Comparison of ENCODE assay signal across 8 cellular contexts in genomic region chr19:45584332-45585157, GRCh38. TPM values are rescaled to one million over a fixed set of nuclear protein-coding genes. Genes with fewer than 3 reads are reported as not detected.
DNase-seq lines count a peak whose midpoint lies in the region; ATAC-seq and TF ChIP-seq lines count a peak whose summit lies in the region.

Gene OPA3 (minus strand): TSS chr19:45584802. CDS start chr19:45584764, 38 bp downstream.

- peaks cover 5 to 11% of the 10 kb centered on the region in 2 donors for H3K4me1 ChIP-seq in thyroid gland

- H3K4me1 Mint-ChIP-seq in activated naive CD8-positive, alpha-beta T cell treated with anti-CD3 and anti-CD28 coated beads, Interleukin-2, amount 10 ng/mL, durations not matched to agents 7 days and 5 days, result peaks cover 8% of the 10 kb centered on the region
- peaks cover 28% of the 10 kb centered on the region for H3K4me1 Mint-ChIP-seq in osteocyte (ENCODE audit: unreplicated experiment)

- H3K9ac ChIP-seq in SU-DHL-6 (ENCODE audit: low read length), result peak within 1 kb of the TSS; percentile 93

- H3K27me3 Mint-ChIP-seq in activated naive CD8-positive, alpha-beta T cell treated with anti-CD3 and anti-CD28 coated beads, Interleukin-2, amount 10 ng/mL, durations not matched to agents 7 days and 5 days, result peaks cover 8% of the 10 kb centered on the region
- no peaks in the 10 kb centered on the region for H3K27me3 Mint-ChIP-seq in osteocyte (ENCODE audit: unreplicated experiment)

- H3K79me2 ChIP-seq in SU-DHL-6 (ENCODE audit: insufficient read depth, low read length), result peaks cover 23% of the 10 kb centered on the region

- ATAC-seq in HG02678 (IDR thresholded peaks at IDR 0.05; ENCODE audit: unreplicated experiment), result peak; percentile 85
- ATAC-seq in activated naive CD8-positive, alpha-beta T cell treated with anti-CD3 and anti-CD28 coated beads, Interleukin-2, amount 10 ng/mL, durations not matched to agents 7 days and 5 days (ENCODE audit: low read depth), result peak; percentile 93

- H3K4me3 Mint-ChIP-seq in activated naive CD8-positive, alpha-beta T cell treated with anti-CD3 and anti-CD28 coated beads, Interleukin-2, amount 10 ng/mL, durations not matched to agents 7 days and 5 days, result peak within 1 kb of the TSS; percentile 93
- H3K4me3 Mint-ChIP-seq in osteocyte (ENCODE audit: unreplicated experiment), result peak within 1 kb of the TSS; percentile 91

- TF ChIP-seq CTCF in SU-DHL-6 (IDR thresholded peaks at IDR 0.05; ENCODE audit: insufficient read depth, low read length, poor library complexity, severe bottlenecking), result no peak
- peak; percentile 37 for TF ChIP-seq CTCF in osteocyte (IDR thresholded peaks at IDR 0.05)
- TF ChIP-seq CTCF in thyroid gland (IDR thresholded peaks at IDR 0.05), result peak in 1 of 6 experiments; percentile 19

- H4K20me1 ChIP-seq in SU-DHL-6 (ENCODE audit: low read depth, low read length), result no peaks in the 10 kb centered on the region

- H3K9me2 ChIP-seq in SU-DHL-6 (replicated peaks; ENCODE audit: insufficient read depth, low read length), result no peaks in the 10 kb centered on the region

- no peaks in the 10 kb centered on the region for H3F3A ChIP-seq in SU-DHL-6 (ENCODE audit: insufficient read depth)

- H3K27me3 ChIP-seq in SU-DHL-6 (ENCODE audit: low read length) (no peaks in the 10 kb centered on the region), thyroid gland (no peaks in the 10 kb centered on the region)

- peak within 1 kb of the TSS; percentile 94 for H3K27ac Mint-ChIP-seq in activated naive CD8-positive, alpha-beta T cell treated with anti-CD3 and anti-CD28 coated beads, Interleukin-2, amount 10 ng/mL, durations not matched to agents 7 days and 5 days
- peak within 1 kb of the TSS; percentile 99 for H3K27ac Mint-ChIP-seq in osteocyte (ENCODE audit: unreplicated experiment)

- H3K9me3 ChIP-seq in SU-DHL-6 (ENCODE audit: insufficient read depth, low read length) (no peaks in the 10 kb centered on the region), thyroid gland (no peaks in the 10 kb centered on the region)

- H3K36me3 Mint-ChIP-seq in activated naive CD8-positive, alpha-beta T cell treated with anti-CD3 and anti-CD28 coated beads, Interleukin-2, amount 10 ng/mL, durations not matched to agents 7 days and 5 days, result peaks cover 10% of the 10 kb centered on the region
- peaks cover 2% of the 10 kb centered on the region for H3K36me3 Mint-ChIP-seq in osteocyte (ENCODE audit: unreplicated experiment)

- peak within 1 kb of the TSS; percentile 78 for H3K4me2 ChIP-seq in SU-DHL-6 (ENCODE audit: low read depth, low read length, poor library complexity, severe bottlenecking)

- peak within 1 kb of the TSS; percentile 83 for H3K27ac ChIP-seq in SU-DHL-6 (ENCODE audit: low read depth, low read length)
- peak within 1 kb of the TSS; percentile 85 to 97 (median 94) for H3K27ac ChIP-seq in thyroid gland

- POLR2A ChIA-PET in activated naive CD8-positive, alpha-beta T cell treated with anti-CD3 and anti-CD28 coated beads, Interleukin-2, amount 10 ng/mL, durations not matched to agents 7 days and 5 days (lab: Charles Lee), result interaction anchor here (1.0 to 3.7 kb wide), 5 partner anchors 26 to 145 kb away, joined by 3 to 16 read pairs (median 4); no protein-coding TSS in a partner anchor

- 0 to 1% methylated on average over 45 to 60 of the region's 63 CpGs for WGBS in thyroid gland, 2 donors

- no peaks in the 10 kb centered on the region for H3K36me3 ChIP-seq in SU-DHL-6 (ENCODE audit: low read length)
- no peaks in the 10 kb centered on the region for H3K36me3 ChIP-seq in thyroid gland

- DNase-seq in NCI-H128 (lab: John Stamatoyannopoulos, UW; ENCODE audit: unreplicated experiment), result peak; percentile 98
- DNase-seq in activated naive CD8-positive, alpha-beta T cell treated with anti-CD3 and anti-CD28 coated beads, Interleukin-2, amount 10 ng/mL, durations not matched to agents 7 days and 5 days, result peak; percentile 95
- peak; percentile 99 to 100 (median 100) for DNase-seq in head of caudate nucleus
- peak; percentile 99 for DNase-seq in osteocyte (ENCODE audit: extremely low spot score, unreplicated experiment)
- DNase-seq in thyroid gland, result peak; percentile 100

- H3K4me3 ChIP-seq in SU-DHL-6 (ENCODE audit: insufficient read depth, low read length, poor library complexity, severe bottlenecking) (peak within 1 kb of the TSS; percentile 100), thyroid gland (replicated peaks in 1 of 3) (peak within 1 kb of the TSS; percentile 51 to 79 (median 63))

- H2AFZ ChIP-seq in SU-DHL-6 (ENCODE audit: low read depth, low read length, severe bottlenecking), result peak within 1 kb of the TSS; percentile 83

- H3K9me3 Mint-ChIP-seq in activated naive CD8-positive, alpha-beta T cell treated with anti-CD3 and anti-CD28 coated beads, Interleukin-2, amount 10 ng/mL, durations not matched to agents 7 days and 5 days, result no peaks in the 10 kb centered on the region
- H3K9me3 Mint-ChIP-seq in osteocyte (ENCODE audit: unreplicated experiment), result no peaks in the 10 kb centered on the region

- TF ChIP-seq POLR2A in GM10847 (IDR thresholded peaks at IDR 0.05; ENCODE audit: extremely low read depth, insufficient read length) (peak; percentile 79), thyroid gland (IDR thresholded peaks at IDR 0.05) (peak in 1 of 2 donors; percentile 73)

- intact Hi-C loops in head of caudate nucleus (cut with DNase I), result loop anchor here (5.0 kb wide), 1 partner anchor 108 kb away; the partner anchor contains the start of genes QPCTL and SNRPD2
- intact Hi-C loops in thyroid gland (cut with DNase I), result no loop called here

RNA-seq across cellular contexts. Expression of gene OPA3, which starts in this region (rescaled TPM):
- 10 to 100 TPM; 10.6 to 11.8 TPM for total RNA-seq in activated naive CD8-positive, alpha-beta T cell treated with anti-CD3 and anti-CD28 coated beads, Interleukin-2, amount 10 ng/mL, durations not matched to agents 7 days and 5 days
- total RNA-seq in osteocyte (16.8 and 18.0 TPM in 2 replicates), thyroid gland (10 to 100 TPM in 3 of 4 donors, 1 to 10 TPM in 1; 5.4 to 30.8 (median 17.0) TPM)

Comparison
In these comparisons a context has a peak if more than half of its experiments do, and no peak if none do; other contexts are left out.
1. Peak in every context shown above with its lines: DNase-seq, ATAC-seq, H3K4me3 ChIP-seq and H3K27ac ChIP-seq.